In the genomic region with DNA sequence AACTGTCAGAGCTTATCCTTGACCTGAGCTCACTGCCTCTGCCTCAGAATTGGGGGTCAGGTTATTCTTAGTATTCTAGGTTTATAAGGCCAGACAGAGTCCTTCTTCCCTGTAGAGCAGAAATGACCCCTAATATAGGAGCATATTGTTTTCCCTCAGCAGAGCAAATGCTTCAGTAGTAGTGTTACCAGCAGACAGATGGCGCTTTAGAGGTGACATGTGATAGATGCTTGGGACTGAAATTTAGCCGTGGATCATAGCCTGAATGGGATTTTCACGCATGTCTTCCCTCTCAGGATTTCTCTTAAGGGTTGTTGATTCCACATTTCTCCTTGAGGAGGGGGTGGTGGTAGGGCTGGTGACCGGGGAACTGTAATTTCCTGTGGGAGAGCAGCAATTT, we compare ENCODE assay signal across 9 cellular contexts. TPM values are rescaled to one million over a fixed set of nuclear protein-coding genes. Genes with fewer than 3 reads are reported as not detected.
DNase-seq lines count a peak whose midpoint lies in the region; ATAC-seq and TF ChIP-seq lines count a peak whose summit lies in the region.
"Had no signal": no experiment of that assay in that cellular context is flagged by ENCODE, and none has a peak within 500 bp of the region (broad histone marks: within the 10 kb centered on the region; RNA-seq: fewer than 3 reads in every experiment).

No MANE protein-coding gene starts in this region.

- no CpG with 5 or more reads among the region's 4 CpGs for WGBS in H9 (ENCODE audit: extremely low coverage, insufficient read length, low lambda C conversion rate)
- WGBS in SK-N-SH (ENCODE audit: low lambda C conversion rate): 82% methylated on average over 4 of the region's 4 CpGs

- CTCF ChIA-PET in SK-N-SH (lab: Yijun Ruan, JAX): interaction anchor here (0.6 to 8.3 kb wide), 20 partner anchors 9 to 722 kb away, joined by 3 to 78 read pairs (median 3); no protein-coding TSS in a partner anchor

- no peaks in the 10 kb centered on the region; a peak in 1 of 22 replicates for H3K9me3 ChIP-seq in BLaER1 treated with 17β-estradiol and CSF1 and Interleukin-3, amounts not matched to agents 10 nM and 100 nM (replicated peaks in 1 of 11)
- H3K9me3 ChIP-seq in H9 (ENCODE audit: control insufficient read depth, low read depth, low read length) (no peaks in the 10 kb centered on the region), SK-N-SH (no peaks in the 10 kb centered on the region)

- no peak overlapping the region for H2BK20ac ChIP-seq in H9 (ENCODE audit: low read depth, low read length, poor library complexity, severe bottlenecking)

- peak; percentile 65 for TF ChIP-seq CTCF in H9 (conservative IDR thresholded peaks at IDR 0.05)
- peak; percentile 46 for TF ChIP-seq CTCF in SK-N-SH (IDR thresholded peaks at IDR 0.05)

- no peak overlapping the region for H3K4ac ChIP-seq in H9 (ENCODE audit: low read depth, low read length)

- no peak overlapping the region for H3K27ac Mint-ChIP-seq in H9
- no peak overlapping the region for H3K27ac Mint-ChIP-seq in stimulated activated effector memory CD8-positive, alpha-beta T cell treated with anti-CD3 and anti-CD28 coated beads, Interleukin-12 subunit alpha, Interleukin-12 subunit beta, amount 100 ng/mL, for 72 hours
- H3K27ac Mint-ChIP-seq: activated naive CD4-positive, alpha-beta T cell treated with anti-CD3 and anti-CD28 coated beads, Interleukin-2, amount 50 U/mL, for 72 hours had no signal

- no peak for DNase-seq in H9
- peak; percentile 54 for DNase-seq in SK-N-SH
- DNase-seq in hepatic stellate cell (ENCODE audit: low spot score): peak; percentile 32
- DNase-seq in stimulated activated effector memory CD8-positive, alpha-beta T cell treated with anti-CD3 and anti-CD28 coated beads, Interleukin-12 subunit alpha, Interleukin-12 subunit beta, amount 100 ng/mL, for 72 hours (ENCODE audit: low spot score in 2 of 2): no peak
- no peak for DNase-seq in ureter (ENCODE audit: low spot score)

- H3K27ac ChIP-seq in BLaER1 treated with 17β-estradiol and CSF1 and Interleukin-3, amounts not matched to agents 10 nM and 100 nM: no peak overlapping the region
- H3K27ac ChIP-seq in H9 (ENCODE audit: insufficient read length, low read depth, low read length): no peak overlapping the region
- H3K27ac ChIP-seq in SK-N-SH (ENCODE audit: low read depth in 2 of 2, low read length in 1 of 2): no peak overlapping the region

- no peak overlapping the region for H3T11ph ChIP-seq in H9 (ENCODE audit: low read length)

- H2AK5ac ChIP-seq in H9 (ENCODE audit: insufficient read length, low read length): no peak overlapping the region

- ATAC-seq in stimulated activated effector memory CD8-positive, alpha-beta T cell treated with anti-CD3 and anti-CD28 coated beads, Interleukin-12 subunit alpha, Interleukin-12 subunit beta, amount 100 ng/mL, for 72 hours: no peak
- ATAC-seq in GM18519 (IDR thresholded peaks at IDR 0.05; ENCODE audit: low FRiP score, unreplicated experiment) (no peak), GM18520 (IDR thresholded peaks at IDR 0.05; ENCODE audit: unreplicated experiment) (no peak)
- ATAC-seq: activated naive CD4-positive, alpha-beta T cell treated with anti-CD3 and anti-CD28 coated beads, Interleukin-2, amount 50 U/mL, for 72 hours had no signal

- H3K36me3 Mint-ChIP-seq in H9 (ENCODE audit: insufficient read depth in 1 of 3, low read depth in 3 of 3): no peaks in the 10 kb centered on the region
- H3K36me3 Mint-ChIP-seq in stimulated activated effector memory CD8-positive, alpha-beta T cell treated with anti-CD3 and anti-CD28 coated beads, Interleukin-12 subunit alpha, Interleukin-12 subunit beta, amount 100 ng/mL, for 72 hours: no peaks in the 10 kb centered on the region
- H3K36me3 Mint-ChIP-seq: activated naive CD4-positive, alpha-beta T cell treated with anti-CD3 and anti-CD28 coated beads, Interleukin-2, amount 50 U/mL, for 72 hours had no signal

- POLR2A ChIA-PET in SK-N-SH (lab: Yijun Ruan, JAX): no interaction called here

- no peaks in the 10 kb centered on the region for H3K23me2 ChIP-seq in H9 (ENCODE audit: insufficient read length, low read depth, low read length, poor library complexity, severe bottlenecking)

- no peak overlapping the region for H3K14ac ChIP-seq in H9 (ENCODE audit: insufficient read depth, low read length)

- H3K4me2 ChIP-seq in BLaER1 treated with 17β-estradiol and CSF1 and Interleukin-3, amounts not matched to agents 10 nM and 100 nM: peak overlapping the region in 9 of 11 experiments; percentile 1 to 37 (median 8); a peak in 10 of 22 replicates
- H3K4me2 ChIP-seq in H9 (ENCODE audit: insufficient read depth, insufficient read length, low read length) (no peak overlapping the region), SK-N-SH (no peak overlapping the region)

- no peaks in the 10 kb centered on the region for H3K9me2 ChIP-seq in SK-N-SH

- H3K27me3 Mint-ChIP-seq in H9 (ENCODE audit: low read depth): no peaks in the 10 kb centered on the region; the same call in 1 of the 2 replicates

- peak; percentile 45 for TF ChIP-seq RAD21 in SK-N-SH (IDR thresholded peaks at IDR 0.05; ENCODE audit: low read length)

- H4K5ac ChIP-seq in H9 (ENCODE audit: insufficient read length, low read depth, low read length): no peak overlapping the region

- TF ChIP-seq EP300 in SK-N-SH (IDR thresholded peaks at IDR 0.05; ENCODE audit: borderline replicate concordance in 1 of 2, low read depth in 1 of 2, low read length in 1 of 2): no peak

- no peak overlapping the region for H4K91ac ChIP-seq in H9 (ENCODE audit: insufficient read length, low read depth, low read length)

- H4K20me1 ChIP-seq in BLaER1 treated with 17β-estradiol and CSF1 and Interleukin-3, amounts not matched to agents 10 nM and 100 nM: peaks cover 0 to 100% (median 91%) of the 10 kb centered on the region in 11 experiments; a peak in 19 of 22 replicates
- H4K20me1 ChIP-seq in H9 (ENCODE audit: control insufficient read depth, insufficient read depth, insufficient read length) (no peaks in the 10 kb centered on the region), SK-N-SH (ENCODE audit: insufficient read depth) (no peaks in the 10 kb centered on the region)

- H3K23ac ChIP-seq in H9 (ENCODE audit: insufficient read length, low read depth, low read length): no peak overlapping the region

- no peak overlapping the region for H3K18ac ChIP-seq in H9 (ENCODE audit: insufficient read length, low read depth, low read length)

- H3K79me2 ChIP-seq in H9 (ENCODE audit: insufficient read depth, low read length): no peaks in the 10 kb centered on the region
- peaks cover 10% of the 10 kb centered on the region for H3K79me2 ChIP-seq in SK-N-SH (ENCODE audit: insufficient read depth)

- H3K9ac ChIP-seq in BLaER1 treated with 17β-estradiol and CSF1 and Interleukin-3, amounts not matched to agents 10 nM and 100 nM: no peak overlapping the region
- no peak overlapping the region for H3K9ac ChIP-seq in H9 (ENCODE audit: extremely low read depth, insufficient read length, low read length)
- no peak overlapping the region for H3K9ac ChIP-seq in SK-N-SH

- peaks cover 38 to 92% (median 73%) of the 10 kb centered on the region in 10 experiments for H3K4me1 ChIP-seq in BLaER1 treated with 17β-estradiol and CSF1 and Interleukin-3, amounts not matched to agents 10 nM and 100 nM
- no peaks in the 10 kb centered on the region for H3K4me1 ChIP-seq in H9 (ENCODE audit: insufficient read depth, low read length)
- peaks cover 20 to 52% of the 10 kb centered on the region in 2 experiments; a peak in 3 of 4 replicates for H3K4me1 ChIP-seq in SK-N-SH (ENCODE audit: control insufficient read depth in 1 of 2, insufficient read depth in 2 of 2, low read depth in 1 of 2, low read length in 1 of 2)

- no peak overlapping the region for H2BK5ac ChIP-seq in H9 (ENCODE audit: insufficient read length, low read length)

- no peak overlapping the region for H3K4me3 ChIP-seq in BLaER1 treated with 17β-estradiol and CSF1 and Interleukin-3, amounts not matched to agents 10 nM and 100 nM
- H3K4me3 ChIP-seq in SK-N-SH (ENCODE audit: low read depth in 2 of 2, low read length in 1 of 2): no peak overlapping the region

- H4K8ac ChIP-seq in H9 (replicated peaks; ENCODE audit: insufficient read length, low read depth, low read length): no peak overlapping the region

- peaks cover 9% of the 10 kb centered on the region for H3F3A ChIP-seq in SK-N-SH (replicated peaks; ENCODE audit: insufficient read depth)

- H3K27me3 ChIP-seq in BLaER1 treated with 17β-estradiol and CSF1 and Interleukin-3, amounts not matched to agents 10 nM and 100 nM: peaks cover 0 to 33% (median 0%) of the 10 kb centered on the region in 11 experiments; a peak in 5 of 22 replicates
- H3K27me3 ChIP-seq in H9 (ENCODE audit: insufficient read depth, low read length) (no peaks in the 10 kb centered on the region; the same call in 1 of the 2 replicates), SK-N-SH (ENCODE audit: insufficient read depth) (no peaks in the 10 kb centered on the region)

- H3K56ac ChIP-seq in H9 (ENCODE audit: insufficient read length, low read depth, low read length): no peak overlapping the region

- peaks cover 0 to 37% (median 9%) of the 10 kb centered on the region in 11 experiments; a peak in 11 of 22 replicates for H3K36me3 ChIP-seq in BLaER1 treated with 17β-estradiol and CSF1 and Interleukin-3, amounts not matched to agents 10 nM and 100 nM
- H3K36me3 ChIP-seq in SK-N-SH (replicated peaks in 1 of 2; ENCODE audit: control insufficient read depth in 1 of 2, insufficient read depth in 2 of 2, low read length in 1 of 2): no peaks in the 10 kb centered on the region

- no peaks in the 10 kb centered on the region for H3K79me1 ChIP-seq in H9 (ENCODE audit: insufficient read depth, low read depth, low read length, poor library complexity, severe bottlenecking)

- no peak overlapping the region for H2BK120ac ChIP-seq in H9 (ENCODE audit: low read depth, low read length, poor library complexity, severe bottlenecking)

- H2BK12ac ChIP-seq in H9 (ENCODE audit: insufficient read length, low read depth, low read length): no peak overlapping the region

- H3K4me3 Mint-ChIP-seq in H9: no peak overlapping the region
- H3K4me3 Mint-ChIP-seq in stimulated activated effector memory CD8-positive, alpha-beta T cell treated with anti-CD3 and anti-CD28 coated beads, Interleukin-12 subunit alpha, Interleukin-12 subunit beta, amount 100 ng/mL, for 72 hours: no peak overlapping the region

- H3K9me3 Mint-ChIP-seq in H9: no peaks in the 10 kb centered on the region
- no peaks in the 10 kb centered on the region for H3K9me3 Mint-ChIP-seq in stimulated activated effector memory CD8-positive, alpha-beta T cell treated with anti-CD3 and anti-CD28 coated beads, Interleukin-12 subunit alpha, Interleukin-12 subunit beta, amount 100 ng/mL, for 72 hours
- H3K9me3 Mint-ChIP-seq: activated naive CD4-positive, alpha-beta T cell treated with anti-CD3 and anti-CD28 coated beads, Interleukin-2, amount 50 U/mL, for 72 hours had no signal

- no peak overlapping the region for H2BK15ac ChIP-seq in H9 (ENCODE audit: low read depth, low read length)

- H2AFZ ChIP-seq in H9 (ENCODE audit: low read length) (no peak overlapping the region), SK-N-SH (ENCODE audit: low read depth) (no peak overlapping the region)

- peaks cover 2 to 14% of the 10 kb centered on the region in 2 experiments; a peak in 1 of 4 replicates for H3K4me1 Mint-ChIP-seq in H9
- peaks cover 39% of the 10 kb centered on the region for H3K4me1 Mint-ChIP-seq in stimulated activated effector memory CD8-positive, alpha-beta T cell treated with anti-CD3 and anti-CD28 coated beads, Interleukin-12 subunit alpha, Interleukin-12 subunit beta, amount 100 ng/mL, for 72 hours

RNA-seq across cellular contexts. Expression of a gene that starts 24.5 kb away (rescaled TPM):
- 14.1 and 15.8 TPM in 2 replicates for total RNA-seq in H9 (2021)
- 7.6 and 7.8 TPM in 2 replicates for polyA plus RNA-seq in SK-N-SH (2012; rRNA removed)
- polyA plus RNA-seq in SK-N-SH (2012; cell fraction: cytosol; rRNA removed): 5.7 and 6.8 TPM in 2 replicates
- polyA plus RNA-seq in SK-N-SH (2012; cell fraction: nucleus; rRNA removed): 27.2 and 32.0 TPM in 2 replicates
- total RNA-seq in ureter: 23.9 TPM

Comparison
In these comparisons a context has a peak if more than half of its experiments do, and no peak if none do; other contexts are left out.
1. H3K4me2 ChIP-seq: peak in BLaER1 treated with 17β-estradiol and CSF1 and Interleukin-3, amounts not matched to agents 10 nM and 100 nM (9 of 11); none in H9 (single experiment) and SK-N-SH (single experiment).
2. DNase-seq: peak in SK-N-SH (single experiment) and hepatic stellate cell (single experiment); none in H9 (single experiment), stimulated activated effector memory CD8-positive, alpha-beta T cell treated with anti-CD3 and anti-CD28 coated beads, Interleukin-12 subunit alpha, Interleukin-12 subunit beta, amount 100 ng/mL, for 72 hours (0 of 2) and ureter (single experiment).